12 cellular contexts compared by ENCODE assay signal in the genomic region with DNA sequence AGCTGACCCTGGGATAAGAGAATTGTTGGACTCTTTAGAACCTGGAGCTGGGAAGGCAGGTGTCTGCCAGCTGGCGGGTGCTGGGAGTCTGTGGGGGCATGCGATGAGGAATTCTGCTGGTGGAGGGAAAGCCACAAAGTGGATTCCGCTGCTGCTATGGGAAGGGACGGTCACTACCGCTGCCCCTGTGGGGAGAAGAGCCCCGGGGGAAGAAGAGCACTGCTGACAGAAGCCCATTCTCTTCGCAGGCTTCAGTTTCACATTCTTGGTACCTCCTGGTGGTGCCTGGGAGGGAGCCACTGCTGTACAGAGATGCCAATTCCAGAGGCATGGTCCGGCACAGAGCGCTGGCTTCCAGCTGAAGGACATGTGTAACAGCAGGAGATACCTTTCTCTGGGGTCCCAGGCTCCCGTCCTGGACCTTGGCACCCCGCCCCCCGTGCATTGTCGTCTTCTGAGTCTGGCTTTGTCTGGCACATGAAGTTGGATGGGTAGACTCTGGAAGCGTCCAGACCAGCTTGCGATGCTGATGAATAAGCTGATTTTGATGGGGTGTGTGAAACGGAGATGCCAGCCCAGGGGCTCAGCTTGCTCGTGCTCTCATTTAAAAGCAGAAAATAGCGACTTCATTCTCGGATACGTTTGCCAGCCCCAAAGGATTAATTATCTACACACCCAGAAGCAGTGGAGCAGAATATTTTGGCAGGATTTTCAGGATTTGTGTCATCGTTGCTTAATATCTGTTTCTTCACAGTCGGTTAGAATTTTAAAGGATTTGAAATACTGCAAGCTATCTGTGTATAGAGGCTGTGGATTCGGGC. TPM values are rescaled to one million over a fixed set of nuclear protein-coding genes. Genes with fewer than 3 reads are reported as not detected.
A peak's percentile ranks its signal among the peaks of the same experiment; 100 is the strongest.
DNase-seq lines count a peak whose midpoint lies in the region; ATAC-seq and TF ChIP-seq lines count a peak whose summit lies in the region.
"Had no signal": no experiment of that assay in that cellular context is flagged by ENCODE, and none has a peak within 500 bp of the region (broad histone marks: within the 10 kb centered on the region; RNA-seq: fewer than 3 reads in every experiment).

No MANE protein-coding gene starts in this region.

- POLR2A ChIA-PET in Panc1 (lab: Charles Lee) (interaction anchor here (0.5 kb wide), 1 partner anchor 42 kb away, joined by 4 read pairs; no protein-coding TSS in a partner anchor), HEK293T (lab: Yijun Ruan, JAX) (interaction anchor here (1.2 kb wide), 1 partner anchor 13 kb away, joined by 3 read pairs; a partner anchor contains a TSS)

- H3K27me3 ChIP-seq in Panc1 (ENCODE audit: control insufficient read depth, insufficient read depth, low read length) = no peaks in the 10 kb centered on the region
- H3K27me3 ChIP-seq in effector memory CD4-positive, alpha-beta T cell (replicated peaks; ENCODE audit: control insufficient read depth, insufficient read depth, low read length, poor library complexity, severe bottlenecking) = no peaks in the 10 kb centered on the region
- H3K27me3 ChIP-seq: BLaER1 had no signal

- H3K4me1 ChIP-seq in Panc1 (ENCODE audit: control insufficient read depth, insufficient read depth, low read length) = peaks cover 70% of the 10 kb centered on the region
- H3K4me1 ChIP-seq in effector memory CD4-positive, alpha-beta T cell (ENCODE audit: control insufficient read depth, insufficient read depth, low read length, poor library complexity, severe bottlenecking) = peaks cover 17% of the 10 kb centered on the region

- H3K9me3 ChIP-seq in Panc1 (ENCODE audit: control insufficient read depth, insufficient read depth, low read depth, low read length) = no peaks in the 10 kb centered on the region
- no peaks in the 10 kb centered on the region for H3K9me3 ChIP-seq in effector memory CD4-positive, alpha-beta T cell (ENCODE audit: control insufficient read depth, low read length)
- H3K9me3 ChIP-seq: BLaER1 had no signal

- BruUV-seq in Panc1 (replicated peaks; lab: Mats Ljungman, UMichigan) = TSS peak; percentile 30

- peak; percentile 57 for DNase-seq in AG08395 (ENCODE audit: low spot score)
- DNase-seq in Panc1 (ENCODE audit: low read depth, low spot score) = no peak
- DNase-seq in epithelial cell of proximal tubule (ENCODE audit: low read depth) = peak; percentile 78
- peak in 29 of 56 donors; percentile 18 to 76 (median 43) for DNase-seq in nucleus accumbens (lab: John Stamatoyannopoulos, UW)
- DNase-seq in posterior vena cava (ENCODE audit: low spot score) = no peak
- DNase-seq in HEK293T (ENCODE audit: extremely low spot score) = no peak
- DNase-seq in effector memory CD4-positive, alpha-beta T cell = no peak
- DNase-seq: activated CD8-positive, alpha-beta T cell treated with anti-CD3 and anti-CD28 coated beads for 36 hours; MV-4-11; stimulated activated CD8-positive, alpha-beta memory T cell treated with anti-CD3 and anti-CD28 coated beads, Interleukin-4, amount 100 ng/mL, for 48 hours had no signal

- TF ChIP-seq CTCF in Panc1 (IDR thresholded peaks at IDR 0.05) (no peak), epithelial cell of proximal tubule (conservative IDR thresholded peaks at IDR 0.05; ENCODE audit: low read depth, low read length) (no peak)

- ATAC-seq in Panc1 (no peak), GM19328 (IDR thresholded peaks at IDR 0.05; ENCODE audit: unreplicated experiment) (no peak)
- ATAC-seq: activated CD8-positive, alpha-beta T cell treated with anti-CD3 and anti-CD28 coated beads for 36 hours had no signal

- no peaks in the 10 kb centered on the region for H3K36me3 ChIP-seq in Panc1 (ENCODE audit: control insufficient read depth, insufficient read depth, low read length)
- no peaks in the 10 kb centered on the region for H3K36me3 ChIP-seq in effector memory CD4-positive, alpha-beta T cell (ENCODE audit: control insufficient read depth, insufficient read depth, low read length)

- intact Hi-C loops in Panc1 (cut with micrococcal nuclease; ENCODE audit: unreplicated experiment) (no loop called here), posterior vena cava (cut with DNase I) (no loop called here)

- H3K4me3 ChIP-seq in Panc1 (ENCODE audit: low read depth in 2 of 2, low read length in 2 of 2) (no peak overlapping the region), epithelial cell of proximal tubule (ENCODE audit: low read depth, low read length) (peak overlapping the region; percentile 26)
- H3K4me3 ChIP-seq in effector memory CD4-positive, alpha-beta T cell (ENCODE audit: insufficient read depth, low read depth, low read length, poor library complexity, severe bottlenecking) = no peak overlapping the region
- H3K4me3 ChIP-seq: BLaER1 had no signal

- CTCF ChIA-PET in Panc1 (lab: Charles Lee) (interaction anchor here (0.6 kb wide), 2 partner anchors 21 to 26 kb away, joined by 4 read pairs; no protein-coding TSS in a partner anchor), HEK293T (lab: Yijun Ruan, JAX) (no interaction called here)

- in situ Hi-C loops in Panc1 (cut with HindIII; ENCODE audit: low pct_unique_long_range_greater_than_20kb, low sequenced_read_pairs) = no loop called here

- H3K27ac ChIP-seq in Panc1 (ENCODE audit: low read length) = peak overlapping the region; percentile 86
- H3K27ac ChIP-seq in effector memory CD4-positive, alpha-beta T cell (ENCODE audit: insufficient read depth, low read length, poor library complexity, severe bottlenecking) = no peak overlapping the region
- H3K27ac ChIP-seq: BLaER1 had no signal

TF ChIP-seq in HEK293T, 16 proteins besides CTCF, POLR2A, EP300 and RAD21:
- TF ChIP-seq, protein P1, sequence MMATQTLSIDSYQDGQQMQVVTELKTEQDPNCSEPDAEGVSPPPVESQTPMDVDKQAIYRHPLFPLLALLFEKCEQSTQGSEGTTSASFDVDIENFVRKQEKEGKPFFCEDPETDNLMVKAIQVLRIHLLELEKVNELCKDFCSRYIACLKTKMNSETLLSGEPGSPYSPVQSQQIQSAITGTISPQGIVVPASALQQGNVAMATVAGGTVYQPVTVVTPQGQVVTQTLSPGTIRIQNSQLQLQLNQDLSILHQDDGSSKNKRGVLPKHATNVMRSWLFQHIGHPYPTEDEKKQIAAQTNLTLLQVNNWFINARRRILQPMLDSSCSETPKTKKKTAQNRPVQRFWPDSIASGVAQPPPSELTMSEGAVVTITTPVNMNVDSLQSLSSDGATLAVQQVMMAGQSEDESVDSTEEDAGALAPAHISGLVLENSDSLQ (IDR thresholded peaks at IDR 0.05) = no peak
- TF ChIP-seq HDGF (IDR thresholded peaks at IDR 0.05; ENCODE audit: borderline replicate concordance) (no peak), ELF4 (IDR thresholded peaks at IDR 0.05) (no peak), FOXM1 (IDR thresholded peaks at IDR 0.05; ENCODE audit: borderline replicate concordance) (no peak), BHLHE40 (IDR thresholded peaks at IDR 0.05; ENCODE audit: borderline replicate concordance) (no peak), TARDBP (IDR thresholded peaks at IDR 0.05) (no peak), ARNT (IDR thresholded peaks at IDR 0.05) (no peak), SP1 (IDR thresholded peaks at IDR 0.05) (no peak), CTBP1 (IDR thresholded peaks at IDR 0.05; ENCODE audit: borderline replicate concordance) (no peak)

RNA-seq across cellular contexts. Expression of a gene that starts 13.2 kb away (rescaled TPM):
- total RNA-seq in Panc1 (2021; ENCODE audit: unreplicated experiment) (184 TPM), epithelial cell of proximal tubule (121 and 130 TPM in 2 replicates), posterior vena cava (100 to 1,000 TPM in 1 of 2 donors, 10 to 100 TPM in 1; 74.7 to 109 TPM)
- polyA plus RNA-seq in Panc1 (2012; ENCODE audit: insufficient read length) = 125 TPM

RNA-seq across cellular contexts. Expression of a gene that starts 44.0 kb away (rescaled TPM):
- total RNA-seq in Panc1 (2021; ENCODE audit: unreplicated experiment) = 72.5 TPM
- polyA plus RNA-seq in Panc1 (2012; ENCODE audit: insufficient read length) = 127 TPM
- total RNA-seq in epithelial cell of proximal tubule = 11.0 and 20.1 TPM in 2 replicates
- total RNA-seq in posterior vena cava = 10 to 100 TPM; 29.0 to 48.6 TPM

RNA-seq across cellular contexts. Expression of a gene that starts 57.3 kb away (rescaled TPM):
- total RNA-seq in Panc1 (2021; ENCODE audit: unreplicated experiment) (41.8 TPM), epithelial cell of proximal tubule (26.1 and 40.4 TPM in 2 replicates), posterior vena cava (10 to 100 TPM; 10.7 to 14.3 TPM)
- 45.9 TPM for polyA plus RNA-seq in Panc1 (2012; ENCODE audit: insufficient read length)

Comparison
In these comparisons a context has a peak if more than half of its experiments do, and no peak if none do; other contexts are left out.
1. DNase-seq: peak in AG08395 (single experiment), epithelial cell of proximal tubule (single experiment) and nucleus accumbens (29 of 56); none in Panc1 (single experiment), posterior vena cava (single experiment), HEK293T (single experiment) and effector memory CD4-positive, alpha-beta T cell (0 of 3).